Comparison of ENCODE assay signal across 12 cellular contexts in the genomic region with DNA sequence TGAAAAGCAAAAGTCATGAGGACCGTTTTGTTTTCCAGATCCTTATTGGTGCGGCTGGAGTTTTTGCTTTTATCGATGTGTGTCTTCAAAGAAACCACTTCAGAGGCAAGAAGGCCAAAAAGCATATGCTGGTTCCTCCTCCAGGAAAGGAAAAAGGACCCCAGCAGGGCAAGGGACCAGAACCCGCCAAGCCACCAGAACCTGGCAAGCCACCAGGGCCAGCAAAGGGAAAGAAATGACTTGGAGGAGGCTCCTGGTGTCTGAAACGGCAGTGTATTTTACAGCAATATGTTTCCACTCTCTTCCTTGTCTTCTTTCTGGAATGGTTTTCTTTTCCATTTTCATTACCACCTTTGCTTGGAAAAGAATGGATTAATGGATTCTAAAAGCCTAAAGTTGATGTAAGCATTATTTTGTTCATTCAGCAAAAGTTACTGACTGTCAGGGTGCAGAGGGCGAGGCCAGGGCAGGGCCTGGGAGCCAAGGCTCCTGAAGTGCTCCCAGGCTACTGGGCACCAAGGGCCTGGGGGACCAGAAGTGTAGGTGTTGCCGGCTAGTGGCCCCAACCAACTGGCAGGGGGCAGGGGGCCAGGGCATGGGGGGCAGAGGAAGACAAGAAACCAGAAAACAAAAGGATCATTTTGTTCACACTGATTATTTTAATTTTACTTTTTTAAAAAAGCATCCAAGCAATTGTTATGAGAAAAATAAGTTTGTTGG. TPM values are rescaled to one million over a fixed set of nuclear protein-coding genes. Genes with fewer than 3 reads are reported as not detected.
DNase-seq lines count a peak whose midpoint lies in the region; ATAC-seq and TF ChIP-seq lines count a peak whose summit lies in the region.
"Had no signal": no experiment of that assay in that cellular context is flagged by ENCODE, and none has a peak within 500 bp of the region (broad histone marks: within the 10 kb centered on the region; RNA-seq: fewer than 3 reads in every experiment).

No MANE protein-coding gene starts in this region.

- POLR2A ChIA-PET in activated CD8-positive, alpha-beta T cell treated with anti-CD3 and anti-CD28 coated beads, Interleukin-2, amount 10 ng/mL, durations not matched to agents 7 days and 5 days (lab: Charles Lee), result no interaction called here
- POLR2A ChIA-PET in naive thymus-derived CD4-positive, alpha-beta T cell (lab: Charles Lee), result interaction anchor here (0.6 to 1.5 kb wide), 3 partner anchors 13 to 69 kb away, joined by 3 to 4 read pairs (median 4); no protein-coding TSS in a partner anchor

- ATAC-seq in activated CD8-positive, alpha-beta T cell treated with anti-CD3 and anti-CD28 coated beads, Interleukin-2, amount 10 ng/mL, durations not matched to agents 7 days and 5 days, result no peak
- ATAC-seq in naive thymus-derived CD4-positive, alpha-beta T cell, result no peak
- ATAC-seq: body of pancreas had no signal

- peaks cover 34% of the 10 kb centered on the region for H3K4me1 Mint-ChIP-seq in T-helper 2 cell treated with Interferon-gamma antibody and Interleukin-4, amounts not matched to agents 5 μg/mL and 100 μg/mL, for 36 hours (ENCODE audit: low read depth)
- H3K4me1 Mint-ChIP-seq in activated CD8-positive, alpha-beta T cell treated with anti-CD3 and anti-CD28 coated beads, Interleukin-2, amount 10 ng/mL, durations not matched to agents 7 days and 5 days (ENCODE audit: low read depth), result peaks cover 52% of the 10 kb centered on the region
- peaks cover 27 to 51% (median 39%) of the 10 kb centered on the region in 7 donors for H3K4me1 Mint-ChIP-seq in naive thymus-derived CD4-positive, alpha-beta T cell

- DNase-seq in T-helper 2 cell treated with Interferon-gamma antibody and Interleukin-4, amounts not matched to agents 5 μg/mL and 100 μg/mL, for 36 hours (ENCODE audit: low spot score), result no peak
- DNase-seq in T-helper 2 cell (no peak), NCI-H345 treated with DMSO at 0.1 percent for 48 hours (lab: John Stamatoyannopoulos, UW; ENCODE audit: unreplicated experiment) (no peak), thyroid gland (no peak)
- no peak for DNase-seq in activated CD8-positive, alpha-beta T cell treated with anti-CD3 and anti-CD28 coated beads, Interleukin-2, amount 10 ng/mL, durations not matched to agents 7 days and 5 days
- no peak for DNase-seq in naive thymus-derived CD4-positive, alpha-beta T cell
- DNase-seq: 8988T; activated CD4-positive, alpha-beta T cell treated with anti-CD3 and anti-CD28 coated beads for 1 hour; body of pancreas; NCI-H187 treated with DMSO at 0.1 percent for 48 hours; NCI-H526 had no signal

- H3K27ac Mint-ChIP-seq in T-helper 2 cell treated with Interferon-gamma antibody and Interleukin-4, amounts not matched to agents 5 μg/mL and 100 μg/mL, for 36 hours, result peak overlapping the region; percentile 66
- H3K27ac Mint-ChIP-seq in activated CD8-positive, alpha-beta T cell treated with anti-CD3 and anti-CD28 coated beads, Interleukin-2, amount 10 ng/mL, durations not matched to agents 7 days and 5 days, result peak overlapping the region; percentile 77
- H3K27ac Mint-ChIP-seq in naive thymus-derived CD4-positive, alpha-beta T cell, result peak overlapping the region in 7 of 9 donors; percentile 65 to 90 (median 78)

- intact Hi-C loops in naive thymus-derived CD4-positive, alpha-beta T cell (cut with micrococcal nuclease), result no loop called here
- intact Hi-C loops in thyroid gland (cut with DNase I), result no loop called here

- peaks cover 6 to 7% of the 10 kb centered on the region in 2 donors for H3K4me1 ChIP-seq in naive thymus-derived CD4-positive, alpha-beta T cell (ENCODE audit: control insufficient read depth in 2 of 2, insufficient read depth in 2 of 2, low read length in 2 of 2)
- peaks cover 0 to 11% of the 10 kb centered on the region in 2 donors for H3K4me1 ChIP-seq in thyroid gland
- H3K4me1 ChIP-seq: body of pancreas had no signal

- no peak overlapping the region for H3K4me3 ChIP-seq in naive thymus-derived CD4-positive, alpha-beta T cell (ENCODE audit: low read length)
- no peak overlapping the region for H3K4me3 ChIP-seq in thyroid gland (replicated peaks in 1 of 3)
- H3K4me3 ChIP-seq: body of pancreas, smooth muscle cell had no signal

- no peaks in the 10 kb centered on the region for H3K9me3 Mint-ChIP-seq in T-helper 2 cell treated with Interferon-gamma antibody and Interleukin-4, amounts not matched to agents 5 μg/mL and 100 μg/mL, for 36 hours
- no peaks in the 10 kb centered on the region for H3K9me3 Mint-ChIP-seq in activated CD8-positive, alpha-beta T cell treated with anti-CD3 and anti-CD28 coated beads, Interleukin-2, amount 10 ng/mL, durations not matched to agents 7 days and 5 days (ENCODE audit: insufficient read depth)
- H3K9me3 Mint-ChIP-seq in naive thymus-derived CD4-positive, alpha-beta T cell, result no peaks in the 10 kb centered on the region

- no peaks in the 10 kb centered on the region for H3K36me3 ChIP-seq in naive thymus-derived CD4-positive, alpha-beta T cell (ENCODE audit: control insufficient read depth in 2 of 3, insufficient read depth in 3 of 3, low read length in 3 of 3)
- peaks cover 0 to 6% of the 10 kb centered on the region in 2 donors for H3K36me3 ChIP-seq in thyroid gland

- no peaks in the 10 kb centered on the region for H3K27me3 ChIP-seq in naive thymus-derived CD4-positive, alpha-beta T cell (ENCODE audit: control insufficient read depth in 2 of 2, insufficient read depth in 2 of 2, low read length in 2 of 2)
- no peaks in the 10 kb centered on the region for H3K27me3 ChIP-seq in thyroid gland
- H3K27me3 ChIP-seq: body of pancreas had no signal

- no peak for TF ChIP-seq POLR2A in thyroid gland (IDR thresholded peaks at IDR 0.05)

- H3K27me3 Mint-ChIP-seq in T-helper 2 cell treated with Interferon-gamma antibody and Interleukin-4, amounts not matched to agents 5 μg/mL and 100 μg/mL, for 36 hours (ENCODE audit: low read depth), result no peaks in the 10 kb centered on the region
- no peaks in the 10 kb centered on the region for H3K27me3 Mint-ChIP-seq in activated CD8-positive, alpha-beta T cell treated with anti-CD3 and anti-CD28 coated beads, Interleukin-2, amount 10 ng/mL, durations not matched to agents 7 days and 5 days (ENCODE audit: low read depth)
- peaks cover 0 to 2% (median 0%) of the 10 kb centered on the region in 5 donors for H3K27me3 Mint-ChIP-seq in naive thymus-derived CD4-positive, alpha-beta T cell

- no peak overlapping the region for H3K4me3 Mint-ChIP-seq in T-helper 2 cell treated with Interferon-gamma antibody and Interleukin-4, amounts not matched to agents 5 μg/mL and 100 μg/mL, for 36 hours
- peak overlapping the region; percentile 66 for H3K4me3 Mint-ChIP-seq in activated CD8-positive, alpha-beta T cell treated with anti-CD3 and anti-CD28 coated beads, Interleukin-2, amount 10 ng/mL, durations not matched to agents 7 days and 5 days
- peak overlapping the region; percentile 39 to 89 (median 78) for H3K4me3 Mint-ChIP-seq in naive thymus-derived CD4-positive, alpha-beta T cell

- no peaks in the 10 kb centered on the region for H3K36me3 Mint-ChIP-seq in T-helper 2 cell treated with Interferon-gamma antibody and Interleukin-4, amounts not matched to agents 5 μg/mL and 100 μg/mL, for 36 hours (ENCODE audit: low read depth)
- no peaks in the 10 kb centered on the region for H3K36me3 Mint-ChIP-seq in activated CD8-positive, alpha-beta T cell treated with anti-CD3 and anti-CD28 coated beads, Interleukin-2, amount 10 ng/mL, durations not matched to agents 7 days and 5 days (ENCODE audit: low read depth)
- H3K36me3 Mint-ChIP-seq in naive thymus-derived CD4-positive, alpha-beta T cell, result peaks cover 0 to 2% (median 0%) of the 10 kb centered on the region in 5 donors

- H3K27ac ChIP-seq in naive thymus-derived CD4-positive, alpha-beta T cell (ENCODE audit: low read depth, low read length), result no peak overlapping the region
- no peak overlapping the region for H3K27ac ChIP-seq in thyroid gland
- H3K27ac ChIP-seq: body of pancreas had no signal

- WGBS in thyroid gland, 2 donors, result 67 to 74% methylated on average over 7 of the region's 7 CpGs

- no peaks in the 10 kb centered on the region for H3K9me3 ChIP-seq in naive thymus-derived CD4-positive, alpha-beta T cell (ENCODE audit: control insufficient read depth in 2 of 3, low read length in 3 of 3)
- no peaks in the 10 kb centered on the region for H3K9me3 ChIP-seq in thyroid gland
- H3K9me3 ChIP-seq: body of pancreas had no signal

- TF ChIP-seq CTCF in thyroid gland (IDR thresholded peaks at IDR 0.05), result no peak

- CTCF ChIA-PET in activated CD8-positive, alpha-beta T cell treated with anti-CD3 and anti-CD28 coated beads, Interleukin-2, amount 10 ng/mL, durations not matched to agents 7 days and 5 days (lab: Charles Lee), result interaction anchor here (1.4 to 3.1 kb wide), 8 partner anchors 11 to 182 kb away, joined by 3 to 57 read pairs (median 16); partner anchors contain the start of gene CKLF
- CTCF ChIA-PET in naive thymus-derived CD4-positive, alpha-beta T cell (lab: Charles Lee), result interaction anchor here (0.6 to 2.0 kb wide), 6 partner anchors 9 to 122 kb away, joined by 3 to 10 read pairs (median 4); partner anchors contain the start of genes CKLF and CMTM2

RNA-seq across cellular contexts. Expression of gene CMTM2, which starts 8.8 kb away (rescaled TPM):
- under 1 TPM; 0.68 to 0.82 TPM for total RNA-seq in activated CD8-positive, alpha-beta T cell treated with anti-CD3 and anti-CD28 coated beads, Interleukin-2, amount 10 ng/mL, durations not matched to agents 7 days and 5 days
- total RNA-seq in naive thymus-derived CD4-positive, alpha-beta T cell, result 1 to 10 TPM in 1 of 5 experiments, under 1 TPM in 2, not detected in 2; 0.58 to 1.8 (median 0.81) TPM
- not detected for polyA plus RNA-seq in naive thymus-derived CD4-positive, alpha-beta T cell
- 1 to 10 TPM in 1 of 4 donors, under 1 TPM in 1, not detected in 2; 0.67 to 1.1 TPM for total RNA-seq in thyroid gland
- total RNA-seq: body of pancreas, smooth muscle cell had no signal
- polyA plus RNA-seq: smooth muscle cell had no signal

RNA-seq across cellular contexts. Expression of gene CMTM3, which starts 16.5 kb away (rescaled TPM):
- 100 to 1,000 TPM; 102 to 104 TPM for total RNA-seq in activated CD8-positive, alpha-beta T cell treated with anti-CD3 and anti-CD28 coated beads, Interleukin-2, amount 10 ng/mL, durations not matched to agents 7 days and 5 days
- total RNA-seq in naive thymus-derived CD4-positive, alpha-beta T cell, result 100 to 1,000 TPM in 1 of 5 experiments, 10 to 100 TPM in 4; 52.0 to 138 (median 61.4) TPM
- 10 to 100 TPM; 72.5 to 89.8 TPM for polyA plus RNA-seq in naive thymus-derived CD4-positive, alpha-beta T cell
- total RNA-seq in thyroid gland, result 10 to 100 TPM in 3 of 4 donors, 1 to 10 TPM in 1; 5.9 to 32.0 (median 21.3) TPM

RNA-seq across cellular contexts. Expression of gene CMTM1, which starts 21.8 kb away (rescaled TPM):
- total RNA-seq in activated CD8-positive, alpha-beta T cell treated with anti-CD3 and anti-CD28 coated beads, Interleukin-2, amount 10 ng/mL, durations not matched to agents 7 days and 5 days, result 10 to 100 TPM; 13.6 to 15.0 TPM
- 10 to 100 TPM in 1 of 5 experiments, 1 to 10 TPM in 4; 1.3 to 23.3 (median 5.2) TPM for total RNA-seq in naive thymus-derived CD4-positive, alpha-beta T cell
- under 1 TPM; 0.36 to 0.41 TPM for polyA plus RNA-seq in naive thymus-derived CD4-positive, alpha-beta T cell
- 1 to 10 TPM in 1 of 4 donors, not detected in 3; 3.8 TPM for total RNA-seq in thyroid gland
- total RNA-seq: body of pancreas had no signal

RNA-seq across cellular contexts. Expression of gene CKLF, which starts 35.7 kb away (rescaled TPM):
- total RNA-seq in activated CD8-positive, alpha-beta T cell treated with anti-CD3 and anti-CD28 coated beads, Interleukin-2, amount 10 ng/mL, durations not matched to agents 7 days and 5 days, result 100 to 1,000 TPM; 137 to 139 TPM
- 100 to 1,000 TPM in 1 of 5 experiments, 10 to 100 TPM in 4; 24.1 to 160 (median 42.9) TPM for total RNA-seq in naive thymus-derived CD4-positive, alpha-beta T cell
- 100 to 1,000 TPM in 1 of 2 donors, 10 to 100 TPM in 1; 56.4 to 110 TPM for polyA plus RNA-seq in naive thymus-derived CD4-positive, alpha-beta T cell
- 10 to 100 TPM; 22.1 to 79.4 (median 49.9) TPM for total RNA-seq in thyroid gland

RNA-seq across cellular contexts. Expression of gene TK2, which starts 38.1 kb away (rescaled TPM):
- total RNA-seq in activated CD8-positive, alpha-beta T cell treated with anti-CD3 and anti-CD28 coated beads, Interleukin-2, amount 10 ng/mL, durations not matched to agents 7 days and 5 days, result 1 to 10 TPM; 5.7 to 6.4 TPM
- total RNA-seq in naive thymus-derived CD4-positive, alpha-beta T cell, result 10 to 100 TPM in 2 of 5 experiments, 1 to 10 TPM in 3; 6.2 to 19.8 (median 7.9) TPM
- polyA plus RNA-seq in naive thymus-derived CD4-positive, alpha-beta T cell, result 1 to 10 TPM; 3.5 to 4.1 TPM
- 10 to 100 TPM; 31.6 to 55.5 (median 46.6) TPM for total RNA-seq in thyroid gland
